ENCODE assay signal across 22 cellular contexts in genomic region chr6:17525637-17526036, GRCh38.
DNase-seq lines count a peak whose midpoint lies in the region; ATAC-seq and TF ChIP-seq lines count a peak whose summit lies in the region.
"Had no signal": no experiment of that assay in that cellular context is flagged by ENCODE, and none has a peak within 500 bp of the region (broad histone marks: within the 10 kb centered on the region; RNA-seq: fewer than 3 reads in every experiment).

No MANE protein-coding gene starts in this region.

- H3K4me1 Mint-ChIP-seq in WTC11 = no peaks in the 10 kb centered on the region
- H3K4me1 Mint-ChIP-seq in natural killer cell = no peaks in the 10 kb centered on the region
- H3K4me1 Mint-ChIP-seq: CD4-positive, alpha-beta memory T cell; GM23338 had no signal

- intact Hi-C loops in psoas muscle (cut with DNase I) (no loop called here), natural killer cell (cut with micrococcal nuclease) (no loop called here)

- ATAC-seq in WTC11 (no peak), psoas muscle (peak in 2 of 4 donors; percentile 59 to 63), natural killer cell (no peak), HG02870 (IDR thresholded peaks at IDR 0.05; ENCODE audit: unreplicated experiment) (no peak), GM18867 (IDR thresholded peaks at IDR 0.05; ENCODE audit: unreplicated experiment) (no peak)
- ATAC-seq: GM23338 had no signal

- no peaks in the 10 kb centered on the region for H3K27me3 ChIP-seq in psoas muscle (ENCODE audit: insufficient read depth in 3 of 3, low read length in 2 of 3)

- peak overlapping the region; percentile 7; the same call in 1 of the 2 replicates for H3K27ac Mint-ChIP-seq in WTC11
- H3K27ac Mint-ChIP-seq in natural killer cell = no peak overlapping the region
- H3K27ac Mint-ChIP-seq: CD4-positive, alpha-beta memory T cell; GM23338 had no signal

- no peak overlapping the region for H3K4me3 Mint-ChIP-seq in WTC11
- no peak overlapping the region for H3K4me3 Mint-ChIP-seq in natural killer cell
- H3K4me3 Mint-ChIP-seq: CD4-positive, alpha-beta memory T cell; GM23338 had no signal

- peak overlapping the region; percentile 24 for H3K27ac ChIP-seq in psoas muscle
- H3K27ac ChIP-seq: 22Rv1 had no signal

- H3K27me3 Mint-ChIP-seq in WTC11 (ENCODE audit: low read depth) = no peaks in the 10 kb centered on the region
- H3K27me3 Mint-ChIP-seq in natural killer cell (ENCODE audit: low read depth in 2 of 2) = peaks cover 12 to 13% of the 10 kb centered on the region in 2 donors

- peaks cover 6 to 96% of the 10 kb centered on the region in 2 donors for H3K36me3 ChIP-seq in psoas muscle (ENCODE audit: insufficient read depth in 1 of 2, low read depth in 1 of 2)

- no peaks in the 10 kb centered on the region for H3K4me1 ChIP-seq in psoas muscle

- CTCF ChIA-PET in WTC11 (lab: Charles Lee) = no interaction called here

- peaks cover 5% of the 10 kb centered on the region for H3K36me3 Mint-ChIP-seq in WTC11
- no peaks in the 10 kb centered on the region for H3K36me3 Mint-ChIP-seq in natural killer cell
- H3K36me3 Mint-ChIP-seq: CD4-positive, alpha-beta memory T cell had no signal

- whole genome bisulfite sequencing in psoas muscle, 3 donors = 46 to 63% (median 56%) methylated on average over 3 of the region's 3 CpGs

- no peak for TF ChIP-seq CTCF in AG10803 (conservative IDR thresholded peaks at IDR 0.05; ENCODE audit: low read length)
- TF ChIP-seq CTCF in WTC11 (IDR thresholded peaks at IDR 0.05) = no peak
- TF ChIP-seq CTCF in fibroblast of the aortic adventitia (IDR thresholded peaks at IDR 0.05; ENCODE audit: insufficient read depth, low read length) = no peak
- TF ChIP-seq CTCF in psoas muscle (IDR thresholded peaks at IDR 0.05) = no peak
- TF ChIP-seq CTCF in natural killer cell (IDR thresholded peaks at IDR 0.05) = no peak

- DNase-seq in AG10803 (ENCODE audit: low read depth) = peak; percentile 43
- no peak for DNase-seq in WTC11 (ENCODE audit: low spot score)
- DNase-seq in fibroblast of the aortic adventitia (ENCODE audit: low read depth) = peak; percentile 33
- no peak for DNase-seq in psoas muscle
- DNase-seq in natural killer cell = no peak
- DNase-seq in stimulated activated CD4-positive, alpha-beta T cell treated with anti-CD3 and anti-CD28 coated beads, Interleukin-15, amount 100 ng/mL, for 24 hours = no peak
- DNase-seq: CD4-positive, alpha-beta memory T cell; DMS153; GDM1; HCEC 1CT; NCI-H1105; NCI-H2081 treated with DMSO at 0.1 percent for 48 hours; NCI-H510A; NCI-H82; OCI-M1; RPMI8226; SHP77 treated with DMSO at 0.1 percent for 48 hours; SK-N-SH had no signal

- H3K4me3 ChIP-seq in AG10803 (ENCODE audit: low read length) (no peak overlapping the region), fibroblast of the aortic adventitia (ENCODE audit: low read depth, low read length) (no peak overlapping the region), psoas muscle (no peak overlapping the region)
- H3K4me3 ChIP-seq: GM23338 had no signal

- POLR2A ChIA-PET in WTC11 (lab: Charles Lee) = no interaction called here

- H3K9me3 ChIP-seq in psoas muscle = no peaks in the 10 kb centered on the region
- H3K9me3 ChIP-seq: SK-N-SH had no signal

- H3K9me3 Mint-ChIP-seq in WTC11 (peaks cover 7% of the 10 kb centered on the region), natural killer cell (no peaks in the 10 kb centered on the region)
- H3K9me3 Mint-ChIP-seq: GM23338 had no signal

TF ChIP-seq in WTC11, 78 proteins besides CTCF, POLR2A, EP300 and RAD21:
- TF ChIP-seq ZNF317 (CRISPR knock-in tag; IDR thresholded peaks at IDR 0.05; ENCODE audit: borderline replicate concordance, low read depth) (no peak), MYBL2 (CRISPR knock-in tag; IDR thresholded peaks at IDR 0.05) (no peak), GABPB1 (CRISPR knock-in tag; IDR thresholded peaks at IDR 0.05) (no peak), NFATC4 (CRISPR knock-in tag; IDR thresholded peaks at IDR 0.05) (no peak), CREB1 (CRISPR knock-in tag; IDR thresholded peaks at IDR 0.05) (no peak), ETV6 (CRISPR knock-in tag; IDR thresholded peaks at IDR 0.05) (no peak), ZNF423 (CRISPR knock-in tag; IDR thresholded peaks at IDR 0.05) (no peak), OVOL2 (CRISPR knock-in tag; IDR thresholded peaks at IDR 0.05; ENCODE audit: borderline replicate concordance) (no peak), JAZF1 (CRISPR knock-in tag; IDR thresholded peaks at IDR 0.05) (no peak)

Comparison
In these comparisons a context has a peak if more than half of its experiments do, and no peak if none do; other contexts are left out.
1. DNase-seq: peak in AG10803 (single experiment) and fibroblast of the aortic adventitia (single experiment); none in WTC11 (single experiment), psoas muscle (0 of 2), natural killer cell (single experiment) and stimulated activated CD4-positive, alpha-beta T cell treated with anti-CD3 and anti-CD28 coated beads, Interleukin-15, amount 100 ng/mL, for 24 hours (single experiment).